ENCODE assay signal across 18 cellular contexts in the genomic region with DNA sequence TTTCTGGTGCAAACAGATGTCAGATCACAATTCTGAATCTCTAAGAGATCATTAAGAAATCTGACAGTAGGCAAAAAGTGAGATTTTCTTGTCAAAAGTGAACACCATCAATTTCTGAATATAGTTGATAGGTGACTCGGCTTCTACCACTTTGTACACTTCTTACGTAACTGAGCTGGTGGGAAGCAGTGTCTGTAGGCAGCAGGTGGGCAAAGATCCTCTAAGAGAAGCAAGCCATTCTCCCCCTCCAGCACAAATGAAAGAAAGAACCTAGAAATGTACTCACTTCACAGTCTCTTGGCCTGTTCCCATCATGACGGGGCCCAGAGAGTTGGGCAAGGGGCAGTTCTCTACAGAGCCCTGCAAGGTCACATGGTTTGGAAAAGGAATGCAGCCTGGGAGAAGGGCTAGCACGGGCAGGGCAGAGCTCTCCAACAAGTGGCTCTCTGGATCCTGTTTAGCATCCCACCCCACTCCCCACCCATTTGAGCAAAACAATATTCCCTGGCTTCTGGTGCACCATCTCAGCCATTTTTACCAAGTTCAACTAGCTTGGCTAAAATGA.
"Had no signal": no experiment of that assay in that cellular context is flagged by ENCODE, and none has a peak within 500 bp of the region (broad histone marks: within the 10 kb centered on the region; RNA-seq: fewer than 3 reads in every experiment).

No MANE protein-coding gene starts in this region.

- H3K4me3 Mint-ChIP-seq: activated B cell treated with CpG ODN at 0.5 μM for 24 hours; activated CD8-positive, alpha-beta T cell treated with anti-CD3 and anti-CD28 coated beads for 36 hours; activated T-cell treated with anti-CD3 and anti-CD28 coated beads, Interleukin-2, amount 50 U/mL, for 4 hours; immature natural killer cell had no signal

- H3K27me3 Mint-ChIP-seq: activated B cell treated with CpG ODN at 0.5 μM for 24 hours; activated CD8-positive, alpha-beta T cell treated with anti-CD3 and anti-CD28 coated beads for 36 hours had no signal

- H3K4me3 ChIP-seq: adrenal gland, colonic mucosa, esophagus muscularis mucosa, lower lobe of right lung, right atrium auricular region, skin epidermis had no signal

- H3K4me1 Mint-ChIP-seq: activated B cell treated with CpG ODN at 0.5 μM for 24 hours, immature natural killer cell had no signal

- H3K9me3 ChIP-seq: adrenal gland, colonic mucosa, esophagus muscularis mucosa, lower lobe of right lung had no signal

- H3K27ac Mint-ChIP-seq: activated B cell treated with CpG ODN at 0.5 μM for 24 hours; activated CD8-positive, alpha-beta T cell treated with anti-CD3 and anti-CD28 coated beads for 36 hours had no signal

- H3K27ac ChIP-seq: adrenal gland, colonic mucosa, esophagus muscularis mucosa, lower lobe of right lung, right atrium auricular region had no signal

- H3K36me3 ChIP-seq: adrenal gland, colonic mucosa, lower lobe of right lung, right atrium auricular region had no signal

- ATAC-seq: activated CD8-positive, alpha-beta T cell treated with anti-CD3 and anti-CD28 coated beads for 36 hours; activated T-cell treated with anti-CD3 and anti-CD28 coated beads, Interleukin-2, amount 50 U/mL, for 4 hours; lower lobe of right lung; stimulated activated naive CD8-positive, alpha-beta T cell treated with anti-CD3 and anti-CD28 coated beads, Interleukin-15, Interleukin-2, amounts not matched to agents 100 U/mL and 50 U/mL, for 24 hours had no signal

- DNase-seq: activated B cell treated with CpG ODN at 0.5 μM for 24 hours; activated CD4-positive, alpha-beta T cell treated with anti-CD3 and anti-CD28 coated beads for 48 hours; activated CD8-positive, alpha-beta T cell treated with anti-CD3 and anti-CD28 coated beads for 36 hours; activated effector memory CD4-positive, alpha-beta T cell treated with Interleukin-2 at 50 U/mL for 16 hours; activated naive CD4-positive, alpha-beta T cell treated with anti-CD3 and anti-CD28 coated beads, Interleukin-2, amount 50 U/mL, for 16 hours; activated T-cell treated with anti-CD3 and anti-CD28 coated beads, Interleukin-2, amount 50 U/mL, for 4 hours; adrenal gland; colonic mucosa; immature natural killer cell; lower lobe of right lung; stimulated activated CD4-positive, alpha-beta T cell treated with anti-CD3 and anti-CD28 coated beads, Interleukin-15, amount 100 ng/mL, for 24 hours; stimulated activated CD4-positive, alpha-beta T cell treated with anti-CD3 and anti-CD28 coated beads, Interleukin-4, amount 100 ng/mL, for 4 hours; stimulated activated CD8-positive, alpha-beta memory T cell treated with anti-CD3 and anti-CD28 coated beads, Interleukin-4, amount 100 ng/mL, for 48 hours; stimulated activated naive CD8-positive, alpha-beta T cell treated with anti-CD3 and anti-CD28 coated beads, Interleukin-15, Interleukin-2, amounts not matched to agents 100 U/mL and 50 U/mL, for 24 hours; T-helper 2 cell had no signal

- H3K9me3 Mint-ChIP-seq: activated B cell treated with CpG ODN at 0.5 μM for 24 hours, immature natural killer cell had no signal

- H3K4me1 ChIP-seq: adrenal gland, colonic mucosa, lower lobe of right lung, right atrium auricular region had no signal

- H3K27me3 ChIP-seq: adrenal gland, colonic mucosa, esophagus muscularis mucosa, right atrium auricular region had no signal
